1 cellular context compared by ENCODE assay signal in the genomic region with DNA sequence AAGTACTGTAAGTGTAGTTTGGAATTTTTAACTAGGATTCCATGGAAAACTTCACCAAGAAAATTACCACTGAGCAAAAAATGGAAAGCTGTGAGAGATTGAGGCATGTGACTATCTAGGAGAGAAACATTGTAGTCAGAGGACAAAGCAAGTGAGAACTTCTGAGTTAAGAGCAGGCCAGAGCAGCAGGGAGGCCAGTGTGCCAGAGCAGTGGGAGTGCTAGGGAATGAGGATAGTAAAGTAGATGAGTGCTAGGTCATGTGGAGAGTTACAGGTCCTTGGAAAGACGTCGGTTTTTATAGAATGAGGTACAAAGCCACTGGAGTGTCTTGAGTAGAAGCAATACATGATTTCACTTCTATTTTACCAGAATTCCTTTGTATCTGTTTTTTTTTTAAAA.
TF ChIP-seq lines count a peak whose summit lies in the region.

No MANE protein-coding gene starts in this region.

TF ChIP-seq in GM23338, 12 proteins besides CTCF, POLR2A, EP300 and RAD21 (continued from another document):
- TF ChIP-seq ZNF114 (CRISPR knock-in tag; IDR thresholded peaks at IDR 0.05) (no peak), JUNB (IDR thresholded peaks at IDR 0.05; ENCODE audit: unreplicated experiment) (no peak)
TF ChIP-seq in GM23338: peak in this region for 0.
